9 cellular contexts compared by ENCODE assay signal in genomic region chr1:34742667-34743270, GRCh38. TPM values are rescaled to one million over a fixed set of nuclear protein-coding genes. Genes with fewer than 3 reads are reported as not detected.
DNase-seq lines count a peak whose midpoint lies in the region; ATAC-seq and TF ChIP-seq lines count a peak whose summit lies in the region.
"Had no signal": no experiment of that assay in that cellular context is flagged by ENCODE, and none has a peak within 500 bp of the region (broad histone marks: within the 10 kb centered on the region; RNA-seq: fewer than 3 reads in every experiment).

No MANE protein-coding gene starts in this region.

- no peaks in the 10 kb centered on the region for H3K36me3 Mint-ChIP-seq in neural crest cell (ENCODE audit: low read depth)

- DNase-seq in A172 (ENCODE audit: low spot score) = peak; percentile 22
- peak; percentile 41 for DNase-seq in Jurkat, Clone E6-1 (ENCODE audit: low read depth, low spot score)
- DNase-seq in Panc1 (ENCODE audit: low read depth, low spot score) = peak; percentile 47
- peak; percentile 88 to 91 for DNase-seq in activated T-cell treated with anti-CD3 and anti-CD28 coated beads, Interleukin-2, amount 50 U/mL, for 48 hours
- peak; percentile 48 for DNase-seq in fibroblast of mammary gland (ENCODE audit: low read depth)
- DNase-seq in neural crest cell (ENCODE audit: low read depth, low spot score) = peak; percentile 94
- DNase-seq in stimulated activated naive CD4-positive, alpha-beta T cell treated with Interleukin-2 at 50 U/mL for 16 hours (lab: John Stamatoyannopoulos, UW) = peak; percentile 57

- no peaks in the 10 kb centered on the region for H3K4me1 ChIP-seq in Panc1 (ENCODE audit: control insufficient read depth, insufficient read depth, low read length)

- no peak overlapping the region for H3K27ac ChIP-seq in Panc1 (ENCODE audit: low read length)
- H3K27ac ChIP-seq: skin epidermis had no signal

- ATAC-seq in GM18511 (IDR thresholded peaks at IDR 0.05; ENCODE audit: unreplicated experiment) (peak; percentile 69), Panc1 (peak; percentile 97)

- CTCF ChIA-PET in Panc1 (lab: Charles Lee) = interaction anchor here (0.6 to 2.2 kb wide), 6 partner anchors 8 to 1110 kb away, joined by 3 to 21 read pairs (median 4); partner anchors contain the start of gene GJB5

- TF ChIP-seq CTCF in Panc1 (IDR thresholded peaks at IDR 0.05) (peak; percentile 97), fibroblast of mammary gland (conservative IDR thresholded peaks at IDR 0.05; ENCODE audit: control insufficient read depth, insufficient read depth, low read depth, low read length) (peak; percentile 78), neural crest cell (conservative IDR thresholded peaks at IDR 0.05) (peak; percentile 95)

- intact Hi-C loops in Panc1 (cut with micrococcal nuclease; ENCODE audit: unreplicated experiment) = loop anchor here (2.0 to 10.0 kb wide), 6 partner anchors 62 to 1110 kb away; no protein-coding TSS in a partner anchor

- no peaks in the 10 kb centered on the region for H3K9me3 Mint-ChIP-seq in neural crest cell

- peaks cover 19% of the 10 kb centered on the region for H3K4me1 Mint-ChIP-seq in neural crest cell

- in situ Hi-C loops in Panc1 (cut with HindIII; ENCODE audit: low pct_unique_long_range_greater_than_20kb, low sequenced_read_pairs) = no loop called here

- no peak overlapping the region for H3K27ac Mint-ChIP-seq in neural crest cell (ENCODE audit: unreplicated experiment)

- BruUV-seq in Panc1 (replicated peaks; lab: Mats Ljungman, UMichigan) = no TSS peak

- POLR2A ChIA-PET in Panc1 (lab: Charles Lee) = no interaction called here

- H3K4me3 ChIP-seq in Jurkat, Clone E6-1 (ENCODE audit: low read length) = no peak overlapping the region
- H3K4me3 ChIP-seq in Panc1 (ENCODE audit: low read depth in 2 of 2, low read length in 2 of 2) (no peak overlapping the region), fibroblast of mammary gland (ENCODE audit: control insufficient read depth, low read depth, low read length) (no peak overlapping the region)
- H3K4me3 ChIP-seq: skin epidermis had no signal

- H3K36me3 ChIP-seq in Panc1 (ENCODE audit: control insufficient read depth, insufficient read depth, low read length) = no peaks in the 10 kb centered on the region

- H3K9me3 ChIP-seq in Panc1 (ENCODE audit: control insufficient read depth, insufficient read depth, low read depth, low read length) = no peaks in the 10 kb centered on the region

- H3K27me3 Mint-ChIP-seq in neural crest cell (ENCODE audit: low read depth) = peaks cover 28% of the 10 kb centered on the region

- no peaks in the 10 kb centered on the region for H3K27me3 ChIP-seq in Panc1 (ENCODE audit: control insufficient read depth, insufficient read depth, low read length)

- no peak overlapping the region for H3K4me3 Mint-ChIP-seq in neural crest cell

RNA-seq across cellular contexts. Expression of gene GJB5, which starts 12.1 kb away (rescaled TPM):
- 0.29 TPM in 1 of 2 replicates, not detected in the other for total RNA-seq in A172 (2014; rRNA removed; shearing (Covaris generic))
- not detected for polyA plus RNA-seq in Jurkat, Clone E6-1 (2012; ENCODE audit: insufficient read depth, insufficient read length)
- total RNA-seq in Panc1 (2021; ENCODE audit: unreplicated experiment) (not detected), neural crest cell (not detected in 2 replicates)
- polyA plus RNA-seq in Panc1 (2012; ENCODE audit: insufficient read length) = 0.22 TPM

RNA-seq across cellular contexts. Expression of gene GJB4, which starts 16.8 kb away (rescaled TPM):
- not detected in 2 replicates for total RNA-seq in A172 (2014; rRNA removed; shearing (Covaris generic))
- polyA plus RNA-seq in Jurkat, Clone E6-1 (2012; ENCODE audit: insufficient read depth, insufficient read length) = not detected
- not detected for total RNA-seq in Panc1 (2021; ENCODE audit: unreplicated experiment)
- polyA plus RNA-seq in Panc1 (2012; ENCODE audit: insufficient read length) = not detected
- total RNA-seq in neural crest cell = not detected in 2 replicates

RNA-seq across cellular contexts. Expression of gene GJB3, which starts 38.2 kb away (rescaled TPM):
- total RNA-seq in A172 (2014; rRNA removed; shearing (Covaris generic)) = 0.74 and 1.6 TPM in 2 replicates
- polyA plus RNA-seq in Jurkat, Clone E6-1 (2012; ENCODE audit: insufficient read depth, insufficient read length) = not detected
- total RNA-seq in Panc1 (2021; ENCODE audit: unreplicated experiment) (0.15 TPM), neural crest cell (not detected in 2 replicates)
- polyA plus RNA-seq in Panc1 (2012; ENCODE audit: insufficient read length) = not detected

RNA-seq across cellular contexts. Expression of gene GJA4, which starts 50.0 kb away (rescaled TPM):
- not detected in 2 replicates for total RNA-seq in A172 (2014; rRNA removed; shearing (Covaris generic))
- not detected for polyA plus RNA-seq in Jurkat, Clone E6-1 (2012; ENCODE audit: insufficient read depth, insufficient read length)
- total RNA-seq in Panc1 (2021; ENCODE audit: unreplicated experiment) = not detected
- not detected for polyA plus RNA-seq in Panc1 (2012; ENCODE audit: insufficient read length)
- total RNA-seq in neural crest cell = 20.2 and 22.3 TPM in 2 replicates

Comparison
In these comparisons a context has a peak if more than half of its experiments do, and no peak if none do; other contexts are left out.
1. DNase-seq: peak in every context shown above with its lines; median percentile 94 in neural crest cell; 90 in activated T-cell treated with anti-CD3 and anti-CD28 coated beads, Interleukin-2, amount 50 U/mL, for 48 hours; 57 in stimulated activated naive CD4-positive, alpha-beta T cell treated with Interleukin-2 at 50 U/mL for 16 hours; 48 in fibroblast of mammary gland; 47 in Panc1; 41 in Jurkat, Clone E6-1; 22 in A172.